In the genomic region with DNA sequence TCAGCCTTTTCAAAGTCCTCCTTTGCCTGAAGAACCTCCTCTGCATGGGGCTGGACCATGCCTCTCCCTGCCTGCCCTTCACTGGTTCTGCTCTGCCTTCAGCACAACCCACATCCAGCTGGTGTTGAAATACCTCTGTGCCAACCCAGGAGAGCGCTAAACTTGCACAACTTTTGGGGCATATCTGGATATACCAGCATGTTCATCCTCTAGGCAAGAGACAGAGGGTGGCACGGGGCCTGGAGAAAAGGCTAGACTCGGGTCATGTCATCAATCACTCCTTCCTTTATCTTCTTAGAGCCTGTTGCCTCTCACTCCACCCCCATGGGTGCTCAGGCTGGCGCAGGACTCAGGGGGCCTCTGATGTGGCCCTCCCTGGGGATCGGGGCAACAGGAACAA, we compare ENCODE assay signal across 17 cellular contexts. TPM values are rescaled to one million over a fixed set of nuclear protein-coding genes. Genes with fewer than 3 reads are reported as not detected.
DNase-seq lines count a peak whose midpoint lies in the region; ATAC-seq, FAIRE-seq and TF ChIP-seq lines count a peak whose summit lies in the region.
"Had no signal": no experiment of that assay in that cellular context is flagged by ENCODE, and none has a peak within 500 bp of the region (broad histone marks: within the 10 kb centered on the region; RNA-seq: fewer than 3 reads in every experiment).

No MANE protein-coding gene starts in this region.

- POLR2A ChIA-PET in Panc1 (lab: Charles Lee), result interaction anchor here (0.6 kb wide), 1 partner anchor 512 kb away, joined by 11 read pairs; no protein-coding TSS in a partner anchor

- intact Hi-C loops in CD14-positive monocyte (cut with micrococcal nuclease), result loop anchor here in 1 of 2 donors (5.0 kb wide), 1 partner anchor 39 kb away; no protein-coding TSS in a partner anchor
- intact Hi-C loops in Panc1 (cut with micrococcal nuclease; ENCODE audit: unreplicated experiment), result no loop called here
- intact Hi-C loops in Right ventricle myocardium superior (cut with DNase I), result no loop called here

- no peak overlapping the region for H3K9ac ChIP-seq in endodermal cell (ENCODE audit: extremely low read depth, low read length, poor library complexity, severe bottlenecking)

- 87 to 89% methylated on average over 3 to 5 of the region's 5 CpGs for WGBS in endodermal cell (ENCODE audit: insufficient coverage in 1 of 2, insufficient read length in 1 of 2), 2 experiments

- no peaks in the 10 kb centered on the region for H3K9me3 ChIP-seq in Panc1 (ENCODE audit: control insufficient read depth, insufficient read depth, low read depth, low read length)
- no peaks in the 10 kb centered on the region for H3K9me3 ChIP-seq in endodermal cell (ENCODE audit: control insufficient read depth, low read length)
- H3K9me3 ChIP-seq: suprapubic skin had no signal

- H3K4me1 ChIP-seq in Panc1 (ENCODE audit: control insufficient read depth, insufficient read depth, low read length) (peaks cover 68% of the 10 kb centered on the region), endodermal cell (ENCODE audit: control insufficient read depth, insufficient read depth, low read length) (no peaks in the 10 kb centered on the region)

- no peak for FAIRE-seq in frontal cortex (lab: Jason Lieb, UNC)

- no TSS peak for BruUV-seq in Panc1 (replicated peaks; lab: Mats Ljungman, UMichigan)

- H3K27me3 ChIP-seq in Panc1 (ENCODE audit: control insufficient read depth, insufficient read depth, low read length) (no peaks in the 10 kb centered on the region), endodermal cell (ENCODE audit: control insufficient read depth, insufficient read depth, low read length, poor library complexity, severe bottlenecking) (peaks cover 6% of the 10 kb centered on the region)
- H3K27me3 ChIP-seq: suprapubic skin had no signal

- H3K4me1 Mint-ChIP-seq in CD14-positive monocyte, result peaks cover 68% of the 10 kb centered on the region
- H3K4me1 Mint-ChIP-seq in naive B cell, result peaks cover 62 to 85% (median 79%) of the 10 kb centered on the region in 3 donors
- peaks cover 9% of the 10 kb centered on the region for H3K4me1 Mint-ChIP-seq in endodermal cell

- ATAC-seq in Panc1, result no peak
- peak; percentile 36 for ATAC-seq in Right ventricle myocardium superior (ENCODE audit: poor library complexity)
- ATAC-seq in naive B cell (ENCODE audit: low read depth in 2 of 2), result no peak

- peaks cover 2 to 9% (median 6%) of the 10 kb centered on the region in 3 donors for H3K27me3 Mint-ChIP-seq in CD14-positive monocyte (ENCODE audit: low read depth in 3 of 3)
- no peaks in the 10 kb centered on the region for H3K27me3 Mint-ChIP-seq in naive B cell
- no peaks in the 10 kb centered on the region for H3K27me3 Mint-ChIP-seq in endodermal cell (ENCODE audit: insufficient read depth)
- H3K27me3 Mint-ChIP-seq: activated T-cell treated with anti-CD3 and anti-CD28 coated beads, Interleukin-2, amount 50 U/mL, for 24 hours had no signal

- peaks cover 0 to 2% (median 0%) of the 10 kb centered on the region in 7 donors for H3K9me3 Mint-ChIP-seq in CD14-positive monocyte
- H3K9me3 Mint-ChIP-seq in naive B cell, result no peaks in the 10 kb centered on the region
- no peaks in the 10 kb centered on the region for H3K9me3 Mint-ChIP-seq in endodermal cell
- H3K9me3 Mint-ChIP-seq: activated naive CD8-positive, alpha-beta T cell treated with anti-CD3 and anti-CD28 coated beads, Interleukin-2, amount 10 ng/mL, durations not matched to agents 7 days and 5 days; activated T-cell treated with anti-CD3 and anti-CD28 coated beads, Interleukin-2, amount 50 U/mL, for 24 hours; nephron progenitor cell had no signal

- CTCF ChIA-PET in Panc1 (lab: Charles Lee), result no interaction called here

- peak overlapping the region; percentile 87 to 100 for H3K4me3 ChIP-seq in Panc1 (ENCODE audit: low read depth in 2 of 2, low read length in 2 of 2)
- H3K4me3 ChIP-seq in endodermal cell (ENCODE audit: low read length), result no peak overlapping the region
- H3K4me3 ChIP-seq: suprapubic skin had no signal

- peaks cover 59 to 80% of the 10 kb centered on the region in 2 donors for H3K36me3 Mint-ChIP-seq in CD14-positive monocyte
- peaks cover 5 to 24% of the 10 kb centered on the region in 2 donors for H3K36me3 Mint-ChIP-seq in naive B cell
- H3K36me3 Mint-ChIP-seq in endodermal cell (ENCODE audit: low read depth), result peaks cover 6% of the 10 kb centered on the region

- TF ChIP-seq CTCF in CD14-positive monocyte (IDR thresholded peaks at IDR 0.05), result no peak
- TF ChIP-seq CTCF in Panc1 (IDR thresholded peaks at IDR 0.05), result no peak
- no peak for TF ChIP-seq CTCF in endodermal cell (conservative IDR thresholded peaks at IDR 0.05)

- DNase-seq in CD14-positive monocyte (ENCODE audit: low spot score) (no peak), Panc1 (ENCODE audit: low read depth, low spot score) (no peak), Right ventricle myocardium superior (no peak), naive B cell (no peak), endodermal cell (no peak), NCI-H146 treated with DMSO at 0.1 percent for 48 hours (lab: John Stamatoyannopoulos, UW; ENCODE audit: unreplicated experiment) (no peak), frontal cortex (ENCODE audit: low spot score in 2 of 2) (no peak)
- no peak for DNase-seq in central memory CD4-positive, alpha-beta T cell
- DNase-seq: activated naive CD8-positive, alpha-beta T cell treated with anti-CD3 and anti-CD28 coated beads, Interleukin-2, amount 10 ng/mL, durations not matched to agents 7 days and 5 days; activated T-cell treated with anti-CD3 and anti-CD28 coated beads, Interleukin-2, amount 50 U/mL, for 24 hours; GOT3; NCI-H187; NCI-H446 treated with DMSO at 0.1 percent for 48 hours; nephron progenitor cell; stimulated activated CD4-positive, alpha-beta T cell treated with anti-CD3 and anti-CD28 coated beads, Interleukin-2, amount 100 ng/mL, for 48 hours had no signal

- no peak overlapping the region for H3K4me3 Mint-ChIP-seq in CD14-positive monocyte
- H3K4me3 Mint-ChIP-seq in naive B cell, result peak overlapping the region in 6 of 8 donors; percentile 16 to 99 (median 50)
- H3K4me3 Mint-ChIP-seq in endodermal cell, result no peak overlapping the region
- H3K4me3 Mint-ChIP-seq: activated naive CD8-positive, alpha-beta T cell treated with anti-CD3 and anti-CD28 coated beads, Interleukin-2, amount 10 ng/mL, durations not matched to agents 7 days and 5 days; activated T-cell treated with anti-CD3 and anti-CD28 coated beads, Interleukin-2, amount 50 U/mL, for 24 hours; nephron progenitor cell had no signal

- H3K27ac ChIP-seq in Panc1 (ENCODE audit: low read length) (peak overlapping the region; percentile 100), endodermal cell (ENCODE audit: low read depth, low read length) (no peak overlapping the region)
- H3K27ac ChIP-seq: suprapubic skin had no signal

- in situ Hi-C loops in Panc1 (cut with HindIII; ENCODE audit: low pct_unique_long_range_greater_than_20kb, low sequenced_read_pairs), result no loop called here

- H3K27ac Mint-ChIP-seq in CD14-positive monocyte (peak overlapping the region in 4 of 7 donors; percentile 15 to 63 (median 40)), naive B cell (peak overlapping the region in 2 of 6 donors; percentile 58 to 89), endodermal cell (no peak overlapping the region)
- H3K27ac Mint-ChIP-seq: activated naive CD8-positive, alpha-beta T cell treated with anti-CD3 and anti-CD28 coated beads, Interleukin-2, amount 10 ng/mL, durations not matched to agents 7 days and 5 days; activated T-cell treated with anti-CD3 and anti-CD28 coated beads, Interleukin-2, amount 50 U/mL, for 24 hours; nephron progenitor cell had no signal

- H3K36me3 ChIP-seq in Panc1 (ENCODE audit: control insufficient read depth, insufficient read depth, low read length), result peaks cover 25% of the 10 kb centered on the region
- H3K36me3 ChIP-seq in endodermal cell (ENCODE audit: control insufficient read depth, insufficient read depth, low read length), result no peaks in the 10 kb centered on the region

RNA-seq across cellular contexts. Expression of a gene that starts 4.8 kb away (rescaled TPM):
- 10 to 100 TPM; 13.2 to 22.0 TPM for polyA plus RNA-seq in CD14-positive monocyte
- 600 TPM for total RNA-seq in Panc1 (2021; ENCODE audit: unreplicated experiment)
- polyA plus RNA-seq in Panc1 (2012; ENCODE audit: insufficient read length), result 1,018 TPM
- 24.6 TPM for total RNA-seq in Right ventricle myocardium superior
- polyA plus RNA-seq in naive B cell (ENCODE audit: low read depth in 6 of 6), result 100 to 1,000 TPM in 4 of 6 donors, 10 to 100 TPM in 2; 96.8 to 172 (median 103) TPM
- 10 to 100 TPM; 25.1 to 33.1 TPM for total RNA-seq in endodermal cell
- polyA plus RNA-seq in endodermal cell (2013, experiment 1 of 2), result 20.3 TPM
- 19.6 TPM for polyA plus RNA-seq in endodermal cell (2013, experiment 2 of 2)
- 35.5 TPM for total RNA-seq in frontal cortex

RNA-seq across cellular contexts. Expression of a gene that starts 27.9 kb away (rescaled TPM):
- polyA plus RNA-seq in CD14-positive monocyte (100 to 1,000 TPM; 169 to 197 TPM), naive B cell (ENCODE audit: low read depth in 6 of 6) (100 to 1,000 TPM; 204 to 259 (median 235) TPM)
- total RNA-seq in Panc1 (2021; ENCODE audit: unreplicated experiment) (193 TPM), Right ventricle myocardium superior (71.6 TPM), endodermal cell (10 to 100 TPM; 31.3 to 34.0 TPM), frontal cortex (3.7 TPM)
- polyA plus RNA-seq in Panc1 (2012; ENCODE audit: insufficient read length), result 352 TPM
- polyA plus RNA-seq in endodermal cell (2013, experiment 1 of 2), result 19.0 TPM
- polyA plus RNA-seq in endodermal cell (2013, experiment 2 of 2), result 19.4 TPM

RNA-seq across cellular contexts. Expression of a gene that starts 28.1 kb away (rescaled TPM):
- under 1 TPM; 0.53 to 0.91 TPM for polyA plus RNA-seq in CD14-positive monocyte
- total RNA-seq in Panc1 (2021; ENCODE audit: unreplicated experiment), result 22.8 TPM
- polyA plus RNA-seq in Panc1 (2012; ENCODE audit: insufficient read length), result 11.7 TPM
- 9.1 TPM for total RNA-seq in Right ventricle myocardium superior
- 1 to 10 TPM in 4 of 6 donors, under 1 TPM in 2; 0.70 to 2.1 (median 1.3) TPM for polyA plus RNA-seq in naive B cell (ENCODE audit: low read depth in 6 of 6)
- 1 to 10 TPM; 4.8 to 5.4 TPM for total RNA-seq in endodermal cell
- polyA plus RNA-seq in endodermal cell (2013, experiment 1 of 2), result 1.9 TPM
- polyA plus RNA-seq in endodermal cell (2013, experiment 2 of 2), result 3.3 TPM
- 4.9 TPM for total RNA-seq in frontal cortex

RNA-seq across cellular contexts. Expression of a gene that starts 43.5 kb away (rescaled TPM):
- polyA plus RNA-seq in CD14-positive monocyte (under 1 TPM in 1 of 2 donors, not detected in 1; 0.08 TPM), naive B cell (ENCODE audit: low read depth in 6 of 6) (1 to 10 TPM in 1 of 6 donors, under 1 TPM in 3, not detected in 2; 0.11 to 1.4 (median 0.34) TPM)
- total RNA-seq in Panc1 (2021; ENCODE audit: unreplicated experiment) (0.39 TPM), Right ventricle myocardium superior (not detected), endodermal cell (under 1 TPM; 0.15 to 0.46 TPM), frontal cortex (under 0.01 TPM)
- 0.17 TPM for polyA plus RNA-seq in Panc1 (2012; ENCODE audit: insufficient read length)
- polyA plus RNA-seq in endodermal cell (2013, experiment 1 of 2), result 0.21 TPM
- polyA plus RNA-seq in endodermal cell (2013, experiment 2 of 2), result not detected
- total RNA-seq: LHCN-M2 had no signal

RNA-seq across cellular contexts. Expression of a gene that starts 59.6 kb away (rescaled TPM):
- polyA plus RNA-seq in CD14-positive monocyte (10 to 100 TPM; 18.9 to 20.3 TPM), naive B cell (ENCODE audit: low read depth in 6 of 6) (10 to 100 TPM; 33.6 to 80.2 (median 54.1) TPM)
- total RNA-seq in Panc1 (2021; ENCODE audit: unreplicated experiment) (137 TPM), Right ventricle myocardium superior (122 TPM), endodermal cell (100 to 1,000 TPM in 1 of 2 donors, 10 to 100 TPM in 1; 89.3 to 103 TPM), frontal cortex (226 TPM)
- polyA plus RNA-seq in Panc1 (2012; ENCODE audit: insufficient read length), result 85.4 TPM
- 100 TPM for polyA plus RNA-seq in endodermal cell (2013, experiment 1 of 2)
- polyA plus RNA-seq in endodermal cell (2013, experiment 2 of 2), result 98.5 TPM

Comparison
In these comparisons a context has a peak if more than half of its experiments do, and no peak if none do; other contexts are left out.
1. H3K4me3 Mint-ChIP-seq: peak in naive B cell (6 of 8); none in CD14-positive monocyte (0 of 2) and endodermal cell (single experiment).
2. RNA of a gene that starts 4.8 kb away (total RNA-seq): 600 TPM in Panc1 (single experiment); 35.5 TPM in frontal cortex (single experiment), 25.1 to 33.1 TPM in endodermal cell and 24.6 TPM in Right ventricle myocardium superior (single experiment); every median in the first group is over 10 times any median in the second.